In the genomic region with DNA sequence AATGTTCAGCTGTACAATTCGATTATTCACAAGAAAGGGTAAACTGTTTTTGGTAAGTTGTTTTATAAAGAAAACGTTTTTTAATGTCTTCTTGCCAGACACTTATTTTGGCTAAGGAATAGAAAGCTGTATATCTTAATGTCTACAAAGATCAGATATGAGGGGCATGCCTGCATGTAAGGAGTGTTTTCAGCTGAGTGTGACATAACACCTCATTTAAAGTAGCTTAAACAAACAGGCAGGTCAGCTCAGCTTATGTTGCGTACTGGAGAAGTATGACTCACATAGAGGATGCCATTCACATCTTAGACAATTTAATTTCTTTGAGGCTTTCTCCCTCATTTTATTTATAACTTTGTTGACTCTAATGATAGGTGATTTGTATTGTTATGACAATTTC, we compare ENCODE assay signal across 1 cellular context.
TF ChIP-seq lines count a peak whose summit lies in the region.

No MANE protein-coding gene starts in this region.

TF ChIP-seq in endothelial cell of umbilical vein, 7 proteins besides CTCF, POLR2A, EP300 and RAD21 (continued from another document):
- TF ChIP-seq EZH2 (IDR thresholded peaks at IDR 0.05; ENCODE audit: borderline replicate concordance, low read depth, low read length, severe bottlenecking) (no peak), JUN (IDR thresholded peaks at IDR 0.05; ENCODE audit: borderline replicate concordance, insufficient read depth, insufficient read length, low read depth) (no peak), GATA2 (IDR thresholded peaks at IDR 0.05; ENCODE audit: insufficient read depth, insufficient read length, low read depth, low read length) (no peak)
